1 cellular context compared by ENCODE assay signal in genomic region chr6:125584468-125584939, GRCh38.
TF ChIP-seq lines count a peak whose summit lies in the region.

No MANE protein-coding gene starts in this region.

TF ChIP-seq in WTC11, 78 proteins besides CTCF, POLR2A, EP300 and RAD21 (continued from another document):
- TF ChIP-seq PREB (CRISPR knock-in tag; IDR thresholded peaks at IDR 0.05; ENCODE audit: borderline replicate concordance) (no peak), AFF4 (CRISPR knock-in tag; IDR thresholded peaks at IDR 0.05; ENCODE audit: borderline replicate concordance) (no peak), FOXP4 (CRISPR knock-in tag; IDR thresholded peaks at IDR 0.05) (peak; percentile 89; the same call in 1 of the 2 replicates), FOXK1 (CRISPR knock-in tag; IDR thresholded peaks at IDR 0.05) (peak; percentile 93), USF2 (CRISPR knock-in tag; IDR thresholded peaks at IDR 0.05) (peak; percentile 82), FOXP1 (CRISPR knock-in tag; IDR thresholded peaks at IDR 0.05; ENCODE audit: borderline replicate concordance) (peak; percentile 45; the same call in 1 of the 2 replicates), ATF1 (CRISPR knock-in tag; IDR thresholded peaks at IDR 0.05) (no peak), ZNF317 (CRISPR knock-in tag; IDR thresholded peaks at IDR 0.05; ENCODE audit: borderline replicate concordance, low read depth) (no peak), TP53 (CRISPR knock-in tag; IDR thresholded peaks at IDR 0.05) (no peak), NR1H2 (CRISPR knock-in tag; IDR thresholded peaks at IDR 0.05) (no peak), ERG (CRISPR knock-in tag; IDR thresholded peaks at IDR 0.05) (no peak)
